Comparison of ENCODE assay signal across 10 cellular contexts in the genomic region with DNA sequence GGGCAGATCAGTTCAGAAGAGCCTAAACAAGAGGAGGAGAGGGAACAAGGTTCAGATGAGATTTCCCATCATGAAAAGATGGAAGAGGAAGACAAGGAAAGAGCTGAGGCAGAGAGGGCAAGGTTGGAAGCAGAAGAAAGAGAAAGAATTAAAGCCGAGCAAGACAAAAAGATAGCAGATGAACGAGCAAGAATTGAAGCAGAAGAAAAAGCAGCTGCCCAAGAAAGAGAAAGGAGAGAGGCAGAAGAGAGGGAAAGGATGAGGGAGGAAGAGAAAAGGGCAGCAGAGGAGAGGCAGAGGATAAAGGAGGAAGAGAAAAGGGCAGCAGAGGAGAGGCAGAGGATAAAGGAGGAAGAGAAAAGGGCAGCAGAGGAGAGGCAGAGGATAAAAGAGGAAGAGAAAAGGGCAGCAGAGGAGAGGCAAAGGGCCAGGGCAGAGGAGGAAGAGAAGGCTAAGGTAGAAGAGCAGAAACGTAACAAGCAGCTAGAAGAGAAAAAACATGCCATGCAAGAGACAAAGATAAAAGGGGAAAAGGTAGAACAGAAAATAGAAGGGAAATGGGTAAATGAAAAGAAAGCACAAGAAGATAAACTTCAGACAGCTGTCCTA. TPM values are rescaled to one million over a fixed set of nuclear protein-coding genes. Genes with fewer than 3 reads are reported as not detected.
DNase-seq lines count a peak whose midpoint lies in the region; ATAC-seq and TF ChIP-seq lines count a peak whose summit lies in the region.
"Had no signal": no experiment of that assay in that cellular context is flagged by ENCODE, and none has a peak within 500 bp of the region (broad histone marks: within the 10 kb centered on the region; RNA-seq: fewer than 3 reads in every experiment).

No MANE protein-coding gene starts in this region.

- H3K4me3 Mint-ChIP-seq in activated CD4-positive, alpha-beta memory T cell treated with anti-CD3 and anti-CD28 coated beads, Interleukin-2, amount 10 ng/mL, durations not matched to agents 7 days and 5 days: peak overlapping the region; percentile 27
- H3K4me3 Mint-ChIP-seq in activated CD4-positive, alpha-beta memory T cell treated with anti-CD3 and anti-CD28 coated beads for 36 hours: no peak overlapping the region
- H3K4me3 Mint-ChIP-seq in endodermal cell: no peak overlapping the region
- H3K4me3 Mint-ChIP-seq in stimulated activated memory B cell treated with anti-CD40 and anti-IgM and Interleukin-4, amounts not matched to agents 10 μg/mL and 1 μg/mL and 100 μg/mL, for 72 hours: peak overlapping the region; percentile 75

- peaks cover 12% of the 10 kb centered on the region for H3K4me1 Mint-ChIP-seq in activated CD4-positive, alpha-beta memory T cell treated with anti-CD3 and anti-CD28 coated beads, Interleukin-2, amount 10 ng/mL, durations not matched to agents 7 days and 5 days
- peaks cover 15% of the 10 kb centered on the region for H3K4me1 Mint-ChIP-seq in activated CD4-positive, alpha-beta memory T cell treated with anti-CD3 and anti-CD28 coated beads for 36 hours (ENCODE audit: low read depth)
- peaks cover 13% of the 10 kb centered on the region for H3K4me1 Mint-ChIP-seq in endodermal cell
- peaks cover 21% of the 10 kb centered on the region for H3K4me1 Mint-ChIP-seq in stimulated activated memory B cell treated with anti-CD40 and anti-IgM and Interleukin-4, amounts not matched to agents 10 μg/mL and 1 μg/mL and 100 μg/mL, for 72 hours

- no peaks in the 10 kb centered on the region for H3F3A ChIP-seq in MM.1S (ENCODE audit: insufficient read depth, low read length)

- H2AFZ ChIP-seq in MM.1S (ENCODE audit: low read length) (no peak overlapping the region), neuronal stem cell (ENCODE audit: low read length) (no peak overlapping the region)

- no peaks in the 10 kb centered on the region for H3K36me3 Mint-ChIP-seq in activated CD4-positive, alpha-beta memory T cell treated with anti-CD3 and anti-CD28 coated beads, Interleukin-2, amount 10 ng/mL, durations not matched to agents 7 days and 5 days (ENCODE audit: low read depth)
- H3K36me3 Mint-ChIP-seq in activated CD4-positive, alpha-beta memory T cell treated with anti-CD3 and anti-CD28 coated beads for 36 hours: no peaks in the 10 kb centered on the region
- H3K36me3 Mint-ChIP-seq in endodermal cell (ENCODE audit: low read depth): peaks cover 77% of the 10 kb centered on the region
- H3K36me3 Mint-ChIP-seq in stimulated activated memory B cell treated with anti-CD40 and anti-IgM and Interleukin-4, amounts not matched to agents 10 μg/mL and 1 μg/mL and 100 μg/mL, for 72 hours: no peaks in the 10 kb centered on the region

- H3K27me3 Mint-ChIP-seq in activated CD4-positive, alpha-beta memory T cell treated with anti-CD3 and anti-CD28 coated beads, Interleukin-2, amount 10 ng/mL, durations not matched to agents 7 days and 5 days: no peaks in the 10 kb centered on the region
- H3K27me3 Mint-ChIP-seq in activated CD4-positive, alpha-beta memory T cell treated with anti-CD3 and anti-CD28 coated beads for 36 hours: no peaks in the 10 kb centered on the region
- H3K27me3 Mint-ChIP-seq in endodermal cell (ENCODE audit: insufficient read depth): no peaks in the 10 kb centered on the region
- no peaks in the 10 kb centered on the region for H3K27me3 Mint-ChIP-seq in stimulated activated memory B cell treated with anti-CD40 and anti-IgM and Interleukin-4, amounts not matched to agents 10 μg/mL and 1 μg/mL and 100 μg/mL, for 72 hours

- peak overlapping the region; percentile 39 for H3K4me2 ChIP-seq in MM.1S (ENCODE audit: low read depth, low read length)
- no peak overlapping the region for H3K4me2 ChIP-seq in neuronal stem cell (ENCODE audit: insufficient read depth, low read length, poor library complexity, severe bottlenecking)

- H3K4me3 ChIP-seq in MM.1S (ENCODE audit: low read length) (peak overlapping the region; percentile 31; the same call in 1 of the 2 replicates), endodermal cell (ENCODE audit: low read length) (no peak overlapping the region), neuronal stem cell (ENCODE audit: low read length in 2 of 2) (no peak overlapping the region)

- H2BK120ac ChIP-seq in neuronal stem cell (ENCODE audit: low read depth, low read length): no peak overlapping the region

- no peaks in the 10 kb centered on the region for H3K9me3 Mint-ChIP-seq in activated CD4-positive, alpha-beta memory T cell treated with anti-CD3 and anti-CD28 coated beads, Interleukin-2, amount 10 ng/mL, durations not matched to agents 7 days and 5 days
- H3K9me3 Mint-ChIP-seq in activated CD4-positive, alpha-beta memory T cell treated with anti-CD3 and anti-CD28 coated beads for 36 hours: no peaks in the 10 kb centered on the region
- H3K9me3 Mint-ChIP-seq in endodermal cell: no peaks in the 10 kb centered on the region
- peaks cover 6% of the 10 kb centered on the region for H3K9me3 Mint-ChIP-seq in stimulated activated memory B cell treated with anti-CD40 and anti-IgM and Interleukin-4, amounts not matched to agents 10 μg/mL and 1 μg/mL and 100 μg/mL, for 72 hours

- TF ChIP-seq CTCF in MM.1S (IDR thresholded peaks at IDR 0.05; ENCODE audit: low read length) (no peak), endodermal cell (conservative IDR thresholded peaks at IDR 0.05) (no peak)

- no peak overlapping the region for H3K23ac ChIP-seq in neuronal stem cell (ENCODE audit: low read depth, low read length, poor library complexity)

- H3K79me2 ChIP-seq in MM.1S (ENCODE audit: low read length): no peaks in the 10 kb centered on the region

- H3K27me3 ChIP-seq in MM.1S (replicated peaks; ENCODE audit: insufficient read depth, low read length) (peaks cover 17% of the 10 kb centered on the region), endodermal cell (ENCODE audit: control insufficient read depth, insufficient read depth, low read length, poor library complexity, severe bottlenecking) (no peaks in the 10 kb centered on the region), neuronal stem cell (ENCODE audit: control insufficient read depth in 3 of 3, insufficient read depth in 3 of 3, low read depth in 1 of 3, low read length in 3 of 3) (no peaks in the 10 kb centered on the region)

- H2BK15ac ChIP-seq in neuronal stem cell (ENCODE audit: low read length): no peak overlapping the region

- no peak overlapping the region for H3K14ac ChIP-seq in neuronal stem cell (ENCODE audit: low read length)

- no peak for ATAC-seq in stimulated activated memory B cell treated with anti-CD40 and anti-IgM and Interleukin-4, amounts not matched to agents 10 μg/mL and 1 μg/mL and 100 μg/mL, for 72 hours
- ATAC-seq in esophagus mucosa (no peak), HG03457 (IDR thresholded peaks at IDR 0.05; ENCODE audit: unreplicated experiment) (no peak)

- CTCF ChIA-PET in activated CD4-positive, alpha-beta memory T cell treated with anti-CD3 and anti-CD28 coated beads, Interleukin-2, amount 10 ng/mL, durations not matched to agents 7 days and 5 days (lab: Charles Lee): no interaction called here
- CTCF ChIA-PET in activated CD4-positive, alpha-beta memory T cell treated with anti-CD3 and anti-CD28 coated beads for 36 hours (lab: Charles Lee): no interaction called here

- H3K36me3 ChIP-seq in MM.1S (replicated peaks; ENCODE audit: insufficient read depth, low read length) (no peaks in the 10 kb centered on the region), endodermal cell (ENCODE audit: control insufficient read depth, insufficient read depth, low read length) (peaks cover 64% of the 10 kb centered on the region), neuronal stem cell (replicated peaks in 1 of 2; ENCODE audit: control insufficient read depth in 2 of 2, insufficient read depth in 2 of 2, low read length in 2 of 2) (peaks cover 13 to 84% of the 10 kb centered on the region in 2 donors)

- no peak overlapping the region for H2AK5ac ChIP-seq in neuronal stem cell (ENCODE audit: low read depth, low read length)

- intact Hi-C loops in activated CD4-positive, alpha-beta memory T cell treated with anti-CD3 and anti-CD28 coated beads for 36 hours (cut with micrococcal nuclease): no loop called here

- no peak overlapping the region for H3K27ac Mint-ChIP-seq in activated CD4-positive, alpha-beta memory T cell treated with anti-CD3 and anti-CD28 coated beads, Interleukin-2, amount 10 ng/mL, durations not matched to agents 7 days and 5 days
- H3K27ac Mint-ChIP-seq in activated CD4-positive, alpha-beta memory T cell treated with anti-CD3 and anti-CD28 coated beads for 36 hours: no peak overlapping the region
- peak overlapping the region; percentile 31 for H3K27ac Mint-ChIP-seq in endodermal cell
- H3K27ac Mint-ChIP-seq in stimulated activated memory B cell treated with anti-CD40 and anti-IgM and Interleukin-4, amounts not matched to agents 10 μg/mL and 1 μg/mL and 100 μg/mL, for 72 hours: peak overlapping the region; percentile 85

- DNase-seq in activated CD4-positive, alpha-beta memory T cell treated with anti-CD3 and anti-CD28 coated beads, Interleukin-2, amount 10 ng/mL, durations not matched to agents 7 days and 5 days: no peak
- DNase-seq in activated CD4-positive, alpha-beta memory T cell treated with anti-CD3 and anti-CD28 coated beads for 36 hours: no peak
- DNase-seq in MM.1S (no peak), endodermal cell (no peak), neuronal stem cell (ENCODE audit: low spot score) (no peak)
- DNase-seq: activated CD4-positive, alpha-beta T cell treated with anti-CD3 and anti-CD28 coated beads for 4 hours; kidney glomerular epithelial cell had no signal

- 89 to 94% methylated on average over 3 of the region's 3 CpGs for WGBS in endodermal cell (ENCODE audit: insufficient coverage in 1 of 2, insufficient read length in 1 of 2), 2 experiments
- no CpG with 5 or more reads among the region's 3 CpGs for WGBS in neuronal stem cell (ENCODE audit: extremely low coverage in 2 of 2, insufficient read length in 2 of 2, insufficient replicate concordance in 1 of 2), 2 donors

- no peak overlapping the region for H3K18ac ChIP-seq in neuronal stem cell (ENCODE audit: low read length)

- POLR2A ChIA-PET in activated CD4-positive, alpha-beta memory T cell treated with anti-CD3 and anti-CD28 coated beads, Interleukin-2, amount 10 ng/mL, durations not matched to agents 7 days and 5 days (lab: Charles Lee): interaction anchor here (0.9 kb wide), 1 partner anchor 435 kb away, joined by 3 read pairs; no protein-coding TSS in a partner anchor
- POLR2A ChIA-PET in activated CD4-positive, alpha-beta memory T cell treated with anti-CD3 and anti-CD28 coated beads for 36 hours (lab: Charles Lee): no interaction called here

- no peak overlapping the region for H3K9ac ChIP-seq in MM.1S (ENCODE audit: low read length)
- no peak overlapping the region for H3K9ac ChIP-seq in endodermal cell (ENCODE audit: extremely low read depth, low read length, poor library complexity, severe bottlenecking)
- H3K9ac ChIP-seq in neuronal stem cell (ENCODE audit: low read depth, low read length, poor library complexity): no peak overlapping the region

- H3K79me1 ChIP-seq in neuronal stem cell (ENCODE audit: low read depth, low read length): no peaks in the 10 kb centered on the region

- no peaks in the 10 kb centered on the region for H3K9me2 ChIP-seq in MM.1S (replicated peaks; ENCODE audit: insufficient read depth, low read length)

- no peaks in the 10 kb centered on the region for H4K20me1 ChIP-seq in MM.1S (ENCODE audit: insufficient read depth, low read length)

- no peak overlapping the region for H4K91ac ChIP-seq in neuronal stem cell (ENCODE audit: low read depth, low read length, poor library complexity)

- H3K4ac ChIP-seq in neuronal stem cell (ENCODE audit: low read length): no peak overlapping the region

- no peak overlapping the region for H4K8ac ChIP-seq in neuronal stem cell (ENCODE audit: low read depth, low read length)

- no peaks in the 10 kb centered on the region for H3K9me3 ChIP-seq in MM.1S (replicated peaks; ENCODE audit: insufficient read depth, low read length)
- H3K9me3 ChIP-seq in endodermal cell (ENCODE audit: control insufficient read depth, low read length): no peaks in the 10 kb centered on the region
- H3K9me3 ChIP-seq in neuronal stem cell (replicated peaks in 1 of 2; ENCODE audit: control insufficient read depth in 2 of 2, insufficient read depth in 1 of 2, low read depth in 1 of 2, low read length in 2 of 2): peaks cover 4% of the 10 kb centered on the region in 2 donors

- H2BK12ac ChIP-seq in neuronal stem cell (ENCODE audit: low read length): no peak overlapping the region

- H3K4me1 ChIP-seq in MM.1S (ENCODE audit: low read length): peaks cover 4% of the 10 kb centered on the region
- peaks cover 4% of the 10 kb centered on the region for H3K4me1 ChIP-seq in endodermal cell (ENCODE audit: control insufficient read depth, insufficient read depth, low read length)
- H3K4me1 ChIP-seq in neuronal stem cell (ENCODE audit: control insufficient read depth in 2 of 2, insufficient read depth in 1 of 2, low read depth in 1 of 2, low read length in 2 of 2): peaks cover 10 to 14% of the 10 kb centered on the region in 2 donors

- H3K27ac ChIP-seq in MM.1S (ENCODE audit: low read length): no peak overlapping the region
- no peak overlapping the region for H3K27ac ChIP-seq in endodermal cell (ENCODE audit: low read depth, low read length)
- H3K27ac ChIP-seq in neuronal stem cell (replicated peaks; ENCODE audit: low read length): no peak overlapping the region

- H2BK5ac ChIP-seq in neuronal stem cell (ENCODE audit: low read length): no peak overlapping the region

RNA-seq across cellular contexts. Expression of a gene that starts 52.7 kb away (rescaled TPM):
- 1 to 10 TPM; 2.8 to 3.4 TPM for total RNA-seq in activated CD4-positive, alpha-beta memory T cell treated with anti-CD3 and anti-CD28 coated beads, Interleukin-2, amount 10 ng/mL, durations not matched to agents 7 days and 5 days
- total RNA-seq in activated CD4-positive, alpha-beta memory T cell treated with anti-CD3 and anti-CD28 coated beads for 36 hours: 1 to 10 TPM; 3.3 to 3.4 TPM
- 1 to 10 TPM; 2.6 to 5.0 TPM for total RNA-seq in endodermal cell
- 2.6 TPM for polyA plus RNA-seq in endodermal cell (2013, experiment 1 of 2)
- polyA plus RNA-seq in endodermal cell (2013, experiment 2 of 2): 4.1 TPM
- 0.84 TPM for total RNA-seq in esophagus mucosa
- 2.1 TPM for polyA plus RNA-seq in neuronal stem cell (2013, experiment 1 of 2)
- polyA plus RNA-seq in neuronal stem cell (2013, experiment 2 of 2): 2.2 TPM

Comparison
In these comparisons a context has a peak if more than half of its experiments do, and no peak if none do; other contexts are left out.
1. H3K4me3 Mint-ChIP-seq: peak in activated CD4-positive, alpha-beta memory T cell treated with anti-CD3 and anti-CD28 coated beads, Interleukin-2, amount 10 ng/mL, durations not matched to agents 7 days and 5 days (single experiment) and stimulated activated memory B cell treated with anti-CD40 and anti-IgM and Interleukin-4, amounts not matched to agents 10 μg/mL and 1 μg/mL and 100 μg/mL, for 72 hours (single experiment); none in activated CD4-positive, alpha-beta memory T cell treated with anti-CD3 and anti-CD28 coated beads for 36 hours (single experiment) and endodermal cell (single experiment).
2. H3K27ac Mint-ChIP-seq: peak in endodermal cell (single experiment) and stimulated activated memory B cell treated with anti-CD40 and anti-IgM and Interleukin-4, amounts not matched to agents 10 μg/mL and 1 μg/mL and 100 μg/mL, for 72 hours (single experiment); none in activated CD4-positive, alpha-beta memory T cell treated with anti-CD3 and anti-CD28 coated beads, Interleukin-2, amount 10 ng/mL, durations not matched to agents 7 days and 5 days (single experiment) and activated CD4-positive, alpha-beta memory T cell treated with anti-CD3 and anti-CD28 coated beads for 36 hours (single experiment).